ENCODE assay signal across 1 cellular context in genomic region chr1:27830621-27831424, GRCh38.
A peak's percentile ranks its signal among the peaks of the same experiment; 100 is the strongest.
TF ChIP-seq lines count a peak whose summit lies in the region.

Gene PPP1R8, plus strand, starts transcription at chr1:27830782. Its CDS starts 54 bp downstream, at chr1:27830836.

TF ChIP-seq in HepG2, 621 proteins besides CTCF, POLR2A, EP300 and RAD21 (continued from another document and continues in another):
- TF ChIP-seq PBX2 (CRISPR knock-in tag; IDR thresholded peaks at IDR 0.05): no peak
- TF ChIP-seq ZMAT5 (CRISPR knock-in tag; IDR thresholded peaks at IDR 0.05; ENCODE audit: borderline replicate concordance, low read depth): no peak
- TF ChIP-seq, protein P1, sequence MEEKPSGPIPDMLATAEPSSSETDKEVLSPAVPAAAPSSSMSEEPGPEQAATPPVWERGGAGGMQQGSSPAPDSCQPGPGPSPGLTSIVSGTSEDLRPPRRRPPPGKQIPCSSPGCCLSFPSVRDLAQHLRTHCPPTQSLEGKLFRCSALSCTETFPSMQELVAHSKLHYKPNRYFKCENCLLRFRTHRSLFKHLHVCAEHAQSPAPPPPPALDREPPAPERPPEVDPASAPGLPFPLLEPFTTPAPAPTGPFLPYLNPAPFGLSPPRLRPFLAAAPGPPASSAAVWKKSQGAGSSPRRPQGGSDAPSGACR (CRISPR knock-in tag; IDR thresholded peaks at IDR 0.05): 0 out of 2 replicates have a peak, but pooled peaks have one; percentile 11
- TF ChIP-seq LRRFIP1 (CRISPR knock-in tag; conservative IDR thresholded peaks at IDR 0.05): no peak
- TF ChIP-seq, protein P2, sequence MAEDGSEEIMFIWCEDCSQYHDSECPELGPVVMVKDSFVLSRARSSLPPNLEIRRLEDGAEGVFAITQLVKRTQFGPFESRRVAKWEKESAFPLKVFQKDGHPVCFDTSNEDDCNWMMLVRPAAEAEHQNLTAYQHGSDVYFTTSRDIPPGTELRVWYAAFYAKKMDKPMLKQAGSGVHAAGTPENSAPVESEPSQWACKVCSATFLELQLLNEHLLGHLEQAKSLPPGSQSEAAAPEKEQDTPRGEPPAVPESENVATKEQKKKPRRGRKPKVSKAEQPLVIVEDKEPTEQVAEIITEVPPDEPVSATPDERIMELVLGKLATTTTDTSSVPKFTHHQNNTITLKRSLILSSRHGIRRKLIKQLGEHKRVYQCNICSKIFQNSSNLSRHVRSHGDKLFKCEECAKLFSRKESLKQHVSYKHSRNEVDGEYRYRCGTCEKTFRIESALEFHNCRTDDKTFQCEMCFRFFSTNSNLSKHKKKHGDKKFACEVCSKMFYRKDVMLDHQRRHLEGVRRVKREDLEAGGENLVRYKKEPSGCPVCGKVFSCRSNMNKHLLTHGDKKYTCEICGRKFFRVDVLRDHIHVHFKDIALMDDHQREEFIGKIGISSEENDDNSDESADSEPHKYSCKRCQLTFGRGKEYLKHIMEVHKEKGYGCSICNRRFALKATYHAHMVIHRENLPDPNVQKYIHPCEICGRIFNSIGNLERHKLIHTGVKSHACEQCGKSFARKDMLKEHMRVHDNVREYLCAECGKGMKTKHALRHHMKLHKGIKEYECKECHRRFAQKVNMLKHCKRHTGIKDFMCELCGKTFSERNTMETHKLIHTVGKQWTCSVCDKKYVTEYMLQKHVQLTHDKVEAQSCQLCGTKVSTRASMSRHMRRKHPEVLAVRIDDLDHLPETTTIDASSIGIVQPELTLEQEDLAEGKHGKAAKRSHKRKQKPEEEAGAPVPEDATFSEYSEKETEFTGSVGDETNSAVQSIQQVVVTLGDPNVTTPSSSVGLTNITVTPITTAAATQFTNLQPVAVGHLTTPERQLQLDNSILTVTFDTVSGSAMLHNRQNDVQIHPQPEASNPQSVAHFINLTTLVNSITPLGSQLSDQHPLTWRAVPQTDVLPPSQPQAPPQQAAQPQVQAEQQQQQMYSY (CRISPR knock-in tag; IDR thresholded peaks at IDR 0.05): no peak
- TF ChIP-seq KAT8 (CRISPR knock-in tag; IDR thresholded peaks at IDR 0.05): peak; percentile 95
- TF ChIP-seq ZNF605 (CRISPR knock-in tag; IDR thresholded peaks at IDR 0.05): peak; percentile 85
- TF ChIP-seq, protein P3, sequence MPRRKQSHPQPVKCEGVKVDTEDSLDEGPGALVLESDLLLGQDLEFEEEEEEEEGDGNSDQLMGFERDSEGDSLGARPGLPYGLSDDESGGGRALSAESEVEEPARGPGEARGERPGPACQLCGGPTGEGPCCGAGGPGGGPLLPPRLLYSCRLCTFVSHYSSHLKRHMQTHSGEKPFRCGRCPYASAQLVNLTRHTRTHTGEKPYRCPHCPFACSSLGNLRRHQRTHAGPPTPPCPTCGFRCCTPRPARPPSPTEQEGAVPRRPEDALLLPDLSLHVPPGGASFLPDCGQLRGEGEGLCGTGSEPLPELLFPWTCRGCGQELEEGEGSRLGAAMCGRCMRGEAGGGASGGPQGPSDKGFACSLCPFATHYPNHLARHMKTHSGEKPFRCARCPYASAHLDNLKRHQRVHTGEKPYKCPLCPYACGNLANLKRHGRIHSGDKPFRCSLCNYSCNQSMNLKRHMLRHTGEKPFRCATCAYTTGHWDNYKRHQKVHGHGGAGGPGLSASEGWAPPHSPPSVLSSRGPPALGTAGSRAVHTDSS (CRISPR knock-in tag; conservative IDR thresholded peaks at IDR 0.05): no peak
- no peak for TF ChIP-seq ZNF496 (CRISPR knock-in tag; IDR thresholded peaks at IDR 0.05; ENCODE audit: insufficient replicate concordance)
- TF ChIP-seq GMEB1 (CRISPR knock-in tag; IDR thresholded peaks at IDR 0.05; ENCODE audit: borderline replicate concordance): peak; percentile 99
- 0 out of 2 replicates have a peak, but pooled peaks have one; percentile 14 for TF ChIP-seq FOSL2 (CRISPR knock-in tag; IDR thresholded peaks at IDR 0.05)
- no peak for TF ChIP-seq ZNF660 (CRISPR knock-in tag; IDR thresholded peaks at IDR 0.05; ENCODE audit: borderline replicate concordance, low read depth)
- TF ChIP-seq HNRNPL (IDR thresholded peaks at IDR 0.05; ENCODE audit: low read depth, low read length): 0 out of 2 replicates have a peak, but pooled peaks have one; percentile 38
- TF ChIP-seq ZBTB37 (CRISPR knock-in tag; IDR thresholded peaks at IDR 0.05): no peak
- no peak for TF ChIP-seq BATF2 (CRISPR knock-in tag; IDR thresholded peaks at IDR 0.05)
- TF ChIP-seq UBTF (CRISPR knock-in tag; IDR thresholded peaks at IDR 0.05): peak; percentile 87
- TF ChIP-seq ZNF747 (CRISPR knock-in tag; IDR thresholded peaks at IDR 0.05; ENCODE audit: borderline replicate concordance): no peak
- 0 out of 2 replicates have a peak, but pooled peaks have one; percentile 78 for TF ChIP-seq ZNF772 (CRISPR knock-in tag; IDR thresholded peaks at IDR 0.05)
- no peak for TF ChIP-seq ZNF136 (CRISPR knock-in tag; IDR thresholded peaks at IDR 0.05; ENCODE audit: low read depth)
- TF ChIP-seq NFE2 (CRISPR knock-in tag; IDR thresholded peaks at IDR 0.05): no peak
- TF ChIP-seq POLR2AphosphoS5 (IDR thresholded peaks at IDR 0.05; ENCODE audit: low read depth, low read length): peak; percentile 97
- no peak for TF ChIP-seq LCORL (IDR thresholded peaks at IDR 0.05)
- TF ChIP-seq LCORL (CRISPR knock-in tag; IDR thresholded peaks at IDR 0.05): peak; percentile 73; the same call in 1 of the 2 replicates
- no peak for TF ChIP-seq ZNF20 (CRISPR knock-in tag; IDR thresholded peaks at IDR 0.05)
- no peak for TF ChIP-seq ZNF280B (CRISPR knock-in tag; IDR thresholded peaks at IDR 0.05; ENCODE audit: borderline replicate concordance)
- TF ChIP-seq SALL2 (CRISPR knock-in tag; IDR thresholded peaks at IDR 0.05): peak; percentile 64; the same call in 1 of the 2 replicates
- no peak for TF ChIP-seq NR1H2 (CRISPR knock-in tag; IDR thresholded peaks at IDR 0.05; ENCODE audit: borderline replicate concordance, low read depth)
- TF ChIP-seq, protein P4, sequence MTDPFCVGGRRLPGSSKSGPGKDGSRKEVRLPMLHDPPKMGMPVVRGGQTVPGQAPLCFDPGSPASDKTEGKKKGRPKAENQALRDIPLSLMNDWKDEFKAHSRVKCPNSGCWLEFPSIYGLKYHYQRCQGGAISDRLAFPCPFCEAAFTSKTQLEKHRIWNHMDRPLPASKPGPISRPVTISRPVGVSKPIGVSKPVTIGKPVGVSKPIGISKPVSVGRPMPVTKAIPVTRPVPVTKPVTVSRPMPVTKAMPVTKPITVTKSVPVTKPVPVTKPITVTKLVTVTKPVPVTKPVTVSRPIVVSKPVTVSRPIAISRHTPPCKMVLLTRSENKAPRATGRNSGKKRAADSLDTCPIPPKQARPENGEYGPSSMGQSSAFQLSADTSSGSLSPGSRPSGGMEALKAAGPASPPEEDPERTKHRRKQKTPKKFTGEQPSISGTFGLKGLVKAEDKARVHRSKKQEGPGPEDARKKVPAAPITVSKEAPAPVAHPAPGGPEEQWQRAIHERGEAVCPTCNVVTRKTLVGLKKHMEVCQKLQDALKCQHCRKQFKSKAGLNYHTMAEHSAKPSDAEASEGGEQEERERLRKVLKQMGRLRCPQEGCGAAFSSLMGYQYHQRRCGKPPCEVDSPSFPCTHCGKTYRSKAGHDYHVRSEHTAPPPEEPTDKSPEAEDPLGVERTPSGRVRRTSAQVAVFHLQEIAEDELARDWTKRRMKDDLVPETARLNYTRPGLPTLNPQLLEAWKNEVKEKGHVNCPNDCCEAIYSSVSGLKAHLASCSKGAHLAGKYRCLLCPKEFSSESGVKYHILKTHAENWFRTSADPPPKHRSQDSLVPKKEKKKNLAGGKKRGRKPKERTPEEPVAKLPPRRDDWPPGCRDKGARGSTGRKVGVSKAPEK (CRISPR knock-in tag; IDR thresholded peaks at IDR 0.05; ENCODE audit: borderline replicate concordance): no peak
- no peak for TF ChIP-seq ZNF850 (CRISPR knock-in tag; conservative IDR thresholded peaks at IDR 0.05)
- peak; percentile 50; the same call in 1 of the 2 replicates for TF ChIP-seq ZNF451 (CRISPR knock-in tag; IDR thresholded peaks at IDR 0.05)
- TF ChIP-seq ZKSCAN1 (IDR thresholded peaks at IDR 0.05; ENCODE audit: low read length): no peak; the same call in 1 of the 2 replicates
- TF ChIP-seq HNRNPLL (IDR thresholded peaks at IDR 0.05; ENCODE audit: low read depth, low read length, poor library complexity, severe bottlenecking): peak; percentile 86
- TF ChIP-seq ZNF562 (CRISPR knock-in tag; IDR thresholded peaks at IDR 0.05; ENCODE audit: borderline replicate concordance): no peak
- TF ChIP-seq JUNB (CRISPR knock-in tag; IDR thresholded peaks at IDR 0.05; ENCODE audit: borderline replicate concordance): no peak
